ENCODE assay signal across 10 cellular contexts in the genomic region with DNA sequence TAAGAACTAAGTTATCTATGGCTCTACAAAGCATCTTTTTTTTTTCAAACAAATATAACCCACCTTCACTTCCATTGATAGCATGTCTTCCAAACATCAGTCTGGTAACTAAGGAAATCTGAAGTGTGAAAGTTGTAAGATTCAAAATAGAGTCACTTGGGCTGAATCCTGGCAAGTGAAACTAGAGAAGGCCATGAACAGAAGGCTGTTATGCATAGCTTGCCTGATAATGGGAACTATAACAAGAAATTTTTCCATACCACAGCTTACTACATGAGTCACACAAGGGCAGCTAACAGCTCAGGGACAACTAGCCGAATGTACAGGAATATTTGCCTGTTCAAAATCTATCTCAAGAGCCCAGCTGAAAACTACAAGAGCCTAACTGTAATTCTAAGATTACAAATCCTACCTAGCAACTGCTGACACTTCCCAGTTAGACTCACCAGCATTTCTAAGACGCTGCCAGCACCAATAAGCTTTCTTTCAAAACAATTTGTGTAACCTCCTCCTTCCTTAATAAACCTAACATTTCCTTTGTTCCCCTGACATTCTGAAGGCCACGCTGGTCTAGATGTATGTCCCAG.
A peak's percentile ranks its signal among the peaks of the same experiment; 100 is the strongest.
DNase-seq lines count a peak whose midpoint lies in the region; ATAC-seq and TF ChIP-seq lines count a peak whose summit lies in the region.
"Had no signal": no experiment of that assay in that cellular context is flagged by ENCODE, and none has a peak within 500 bp of the region (broad histone marks: within the 10 kb centered on the region; RNA-seq: fewer than 3 reads in every experiment).

No MANE protein-coding gene starts in this region.

- no peak overlapping the region for H3K4me3 ChIP-seq in left ventricle myocardium inferior
- no peak overlapping the region for H3K4me3 ChIP-seq in fibroblast of lung (replicated peaks in 1 of 4; ENCODE audit: control extremely low read depth in 1 of 4, insufficient read depth in 1 of 4, low read depth in 3 of 4, low read length in 4 of 4)
- no peak overlapping the region for H3K4me3 ChIP-seq in heart right ventricle
- H3K4me3 ChIP-seq in colonic mucosa, result no peak overlapping the region
- H3K4me3 ChIP-seq: right lobe of liver had no signal

- intact Hi-C loops in Right ventricle myocardium superior (cut with DNase I), result no loop called here
- intact Hi-C loops in left ventricle myocardium inferior (cut with micrococcal nuclease), result no loop called here
- intact Hi-C loops in heart right ventricle (cut with DNase I), result no loop called here
- intact Hi-C loops in colonic mucosa (cut with DNase I), result no loop called here

- no peaks in the 10 kb centered on the region for H3K4me1 Mint-ChIP-seq in stimulated activated effector memory CD8-positive, alpha-beta T cell treated with anti-CD3 and anti-CD28 coated beads, Interleukin-12 subunit alpha, Interleukin-12 subunit beta, amount 100 ng/mL, for 72 hours

- H3K9me3 ChIP-seq in left ventricle myocardium inferior (replicated peaks) (no peaks in the 10 kb centered on the region), fibroblast of lung (ENCODE audit: control insufficient read depth, insufficient read depth, low read depth, low read length) (no peaks in the 10 kb centered on the region), heart right ventricle (no peaks in the 10 kb centered on the region), colonic mucosa (no peaks in the 10 kb centered on the region)
- H3K9me3 ChIP-seq: Caco-2, right lobe of liver had no signal

- H3K27ac ChIP-seq in left ventricle myocardium inferior (replicated peaks) (no peak overlapping the region), fibroblast of lung (ENCODE audit: insufficient read depth, low read length) (no peak overlapping the region), heart right ventricle (no peak overlapping the region), colonic mucosa (no peak overlapping the region)
- H3K27ac ChIP-seq: right lobe of liver had no signal

- no peaks in the 10 kb centered on the region for H3K36me3 Mint-ChIP-seq in stimulated activated effector memory CD8-positive, alpha-beta T cell treated with anti-CD3 and anti-CD28 coated beads, Interleukin-12 subunit alpha, Interleukin-12 subunit beta, amount 100 ng/mL, for 72 hours

- no peaks in the 10 kb centered on the region for H3K9me3 Mint-ChIP-seq in stimulated activated effector memory CD8-positive, alpha-beta T cell treated with anti-CD3 and anti-CD28 coated beads, Interleukin-12 subunit alpha, Interleukin-12 subunit beta, amount 100 ng/mL, for 72 hours

- H3K4me2 ChIP-seq in fibroblast of lung (ENCODE audit: extremely low read depth, insufficient read depth, low read length), result no peak overlapping the region

- DNase-seq in Right ventricle myocardium superior, result no peak
- DNase-seq in left ventricle myocardium inferior, result no peak
- peak; percentile 24 to 62 for DNase-seq in NCI-H526 (lab: John Stamatoyannopoulos, UW)
- peak; percentile 72 to 84 for DNase-seq in fibroblast of lung (ENCODE audit: low read depth in 2 of 2)
- DNase-seq in stimulated activated effector memory CD8-positive, alpha-beta T cell treated with anti-CD3 and anti-CD28 coated beads, Interleukin-12 subunit alpha, Interleukin-12 subunit beta, amount 100 ng/mL, for 72 hours (ENCODE audit: low spot score in 2 of 2), result no peak
- DNase-seq in heart right ventricle, result no peak
- DNase-seq in colonic mucosa, result no peak
- DNase-seq: right lobe of liver had no signal

- H2AFZ ChIP-seq in fibroblast of lung (ENCODE audit: low read length), result peak overlapping the region; percentile 28

- H3K4me1 ChIP-seq in left ventricle myocardium inferior, result no peaks in the 10 kb centered on the region
- H3K4me1 ChIP-seq in fibroblast of lung (ENCODE audit: control insufficient read depth, extremely low read depth, insufficient read depth, low read length), result no peaks in the 10 kb centered on the region
- no peaks in the 10 kb centered on the region for H3K4me1 ChIP-seq in heart right ventricle
- H3K4me1 ChIP-seq in colonic mucosa, result no peaks in the 10 kb centered on the region
- H3K4me1 ChIP-seq: Caco-2, right lobe of liver had no signal

- peak; percentile 60 for ATAC-seq in Right ventricle myocardium superior (ENCODE audit: poor library complexity)
- ATAC-seq in HG02938 (IDR thresholded peaks at IDR 0.05; ENCODE audit: unreplicated experiment), result peak; percentile 98
- ATAC-seq in stimulated activated effector memory CD8-positive, alpha-beta T cell treated with anti-CD3 and anti-CD28 coated beads, Interleukin-12 subunit alpha, Interleukin-12 subunit beta, amount 100 ng/mL, for 72 hours, result no peak
- no peak for ATAC-seq in heart right ventricle

- no peaks in the 10 kb centered on the region for H3K79me2 ChIP-seq in fibroblast of lung (ENCODE audit: control insufficient read depth, insufficient read depth, low read length)

- TF ChIP-seq CTCF in left ventricle myocardium inferior (IDR thresholded peaks at IDR 0.05; ENCODE audit: borderline replicate concordance) (no peak), fibroblast of lung (conservative IDR thresholded peaks at IDR 0.05 in 1 of 2, IDR thresholded peaks at IDR 0.05 in 1 of 2; ENCODE audit: low read depth in 1 of 2, low read length in 2 of 2) (no peak), heart right ventricle (IDR thresholded peaks at IDR 0.05) (no peak), colonic mucosa (IDR thresholded peaks at IDR 0.05) (no peak)

- H3K36me3 ChIP-seq in left ventricle myocardium inferior, result no peaks in the 10 kb centered on the region
- H3K36me3 ChIP-seq in fibroblast of lung (ENCODE audit: control insufficient read depth, insufficient read depth, low read length), result no peaks in the 10 kb centered on the region
- H3K36me3 ChIP-seq in heart right ventricle, result no peaks in the 10 kb centered on the region
- H3K36me3 ChIP-seq in colonic mucosa, result no peaks in the 10 kb centered on the region
- H3K36me3 ChIP-seq: right lobe of liver had no signal

- H4K20me1 ChIP-seq in fibroblast of lung (ENCODE audit: control insufficient read depth, extremely low read depth, insufficient read depth, low read length), result no peaks in the 10 kb centered on the region

- WGBS in heart right ventricle, 2 donors, result 7 to 9% methylated on average over 3 of the region's 3 CpGs

- H3K4me3 Mint-ChIP-seq in stimulated activated effector memory CD8-positive, alpha-beta T cell treated with anti-CD3 and anti-CD28 coated beads, Interleukin-12 subunit alpha, Interleukin-12 subunit beta, amount 100 ng/mL, for 72 hours, result no peak overlapping the region

- H3K27me3 ChIP-seq in left ventricle myocardium inferior (ENCODE audit: low read depth) (no peaks in the 10 kb centered on the region), fibroblast of lung (ENCODE audit: control insufficient read depth, insufficient read depth, low read length) (no peaks in the 10 kb centered on the region), heart right ventricle (no peaks in the 10 kb centered on the region), colonic mucosa (no peaks in the 10 kb centered on the region)
- H3K27me3 ChIP-seq: right lobe of liver had no signal

- H3K9ac ChIP-seq in fibroblast of lung (ENCODE audit: insufficient read depth, low read length), result no peak overlapping the region
- no peak overlapping the region for H3K9ac ChIP-seq in colonic mucosa (ENCODE audit: low read depth in 2 of 2, low read length in 2 of 2)

- H3K27ac Mint-ChIP-seq in stimulated activated effector memory CD8-positive, alpha-beta T cell treated with anti-CD3 and anti-CD28 coated beads, Interleukin-12 subunit alpha, Interleukin-12 subunit beta, amount 100 ng/mL, for 72 hours, result no peak overlapping the region

Comparison
In these comparisons a context has a peak if more than half of its experiments do, and no peak if none do; other contexts are left out.
1. ATAC-seq: peak in Right ventricle myocardium superior (single experiment) and HG02938 (single experiment); none in stimulated activated effector memory CD8-positive, alpha-beta T cell treated with anti-CD3 and anti-CD28 coated beads, Interleukin-12 subunit alpha, Interleukin-12 subunit beta, amount 100 ng/mL, for 72 hours (single experiment) and heart right ventricle (0 of 8).
2. DNase-seq: peak in NCI-H526 (2 of 2) and fibroblast of lung (2 of 2); none in Right ventricle myocardium superior (single experiment), left ventricle myocardium inferior (single experiment), stimulated activated effector memory CD8-positive, alpha-beta T cell treated with anti-CD3 and anti-CD28 coated beads, Interleukin-12 subunit alpha, Interleukin-12 subunit beta, amount 100 ng/mL, for 72 hours (0 of 2), heart right ventricle (0 of 2) and colonic mucosa (single experiment).